14 cellular contexts compared by ENCODE assay signal in genomic region chr4:70979445-70980008, GRCh38. TPM values are rescaled to one million over a fixed set of nuclear protein-coding genes. Genes with fewer than 3 reads are reported as not detected.
DNase-seq lines count a peak whose midpoint lies in the region; ATAC-seq, FAIRE-seq and TF ChIP-seq lines count a peak whose summit lies in the region.
"Had no signal": no experiment of that assay in that cellular context is flagged by ENCODE, and none has a peak within 500 bp of the region (broad histone marks: within the 10 kb centered on the region; RNA-seq: fewer than 3 reads in every experiment).

No MANE protein-coding gene starts in this region.

- H4K20me1 ChIP-seq in hepatocyte (ENCODE audit: insufficient read depth, poor library complexity, severe bottlenecking), result no peaks in the 10 kb centered on the region

- H3K4me3 Mint-ChIP-seq in activated T-cell treated with anti-CD3 and anti-CD28 coated beads, Interleukin-2, amount 50 U/mL, for 24 hours, result no peak overlapping the region
- H3K4me3 Mint-ChIP-seq: activated CD4-positive, alpha-beta memory T cell treated with anti-CD3 and anti-CD28 coated beads, Interleukin-2, amount 10 ng/mL, durations not matched to agents 7 days and 5 days; activated naive CD4-positive, alpha-beta T cell treated with anti-CD3 and anti-CD28 coated beads for 36 hours; CD8-positive, alpha-beta T cell had no signal

- H2AFZ ChIP-seq in hepatocyte, result no peak overlapping the region

- TF ChIP-seq CTCF in hepatocyte (IDR thresholded peaks at IDR 0.05; ENCODE audit: poor library complexity) (no peak), transverse colon (IDR thresholded peaks at IDR 0.05) (no peak)

- WGBS in hepatocyte (ENCODE audit: low lambda C conversion rate, missing lambda C conversion rate), result 79% methylated on average over 1 of the region's 1 CpG
- WGBS in transverse colon (ENCODE audit: low coverage in 1 of 2), 2 donors, result 55 to 77% methylated on average over 1 of the region's 1 CpG

- no peaks in the 10 kb centered on the region for H3K4me1 ChIP-seq in hepatocyte (ENCODE audit: insufficient read depth)
- no peaks in the 10 kb centered on the region for H3K4me1 ChIP-seq in transverse colon

- H3K4me2 ChIP-seq in hepatocyte, result no peak overlapping the region
- H3K4me2 ChIP-seq: KMS-11 had no signal

- peak; percentile 77 for ATAC-seq in GM18505 (IDR thresholded peaks at IDR 0.05; ENCODE audit: unreplicated experiment)
- ATAC-seq in HG02870 (IDR thresholded peaks at IDR 0.05; ENCODE audit: unreplicated experiment), result peak; percentile 70
- ATAC-seq: CD8-positive, alpha-beta T cell had no signal

- no peaks in the 10 kb centered on the region for H3K9me2 ChIP-seq in hepatocyte (replicated peaks; ENCODE audit: insufficient read depth)

- no peaks in the 10 kb centered on the region for H3K9me3 ChIP-seq in hepatocyte (ENCODE audit: low read depth)
- no peaks in the 10 kb centered on the region for H3K9me3 ChIP-seq in transverse colon

- no peaks in the 10 kb centered on the region for H3K4me1 Mint-ChIP-seq in activated T-cell treated with anti-CD3 and anti-CD28 coated beads, Interleukin-2, amount 50 U/mL, for 24 hours (ENCODE audit: low read depth)
- H3K4me1 Mint-ChIP-seq: activated CD4-positive, alpha-beta memory T cell treated with anti-CD3 and anti-CD28 coated beads, Interleukin-2, amount 10 ng/mL, durations not matched to agents 7 days and 5 days had no signal

- FAIRE-seq in urothelium cell line (lab: Jason Lieb, UNC), result no peak

- no peaks in the 10 kb centered on the region for H3K27me3 Mint-ChIP-seq in activated T-cell treated with anti-CD3 and anti-CD28 coated beads, Interleukin-2, amount 50 U/mL, for 24 hours
- H3K27me3 Mint-ChIP-seq: activated CD4-positive, alpha-beta memory T cell treated with anti-CD3 and anti-CD28 coated beads, Interleukin-2, amount 10 ng/mL, durations not matched to agents 7 days and 5 days had no signal

- H3K36me3 Mint-ChIP-seq in activated T-cell treated with anti-CD3 and anti-CD28 coated beads, Interleukin-2, amount 50 U/mL, for 24 hours (ENCODE audit: low read depth), result peaks cover 38% of the 10 kb centered on the region

- H3K36me3 ChIP-seq in hepatocyte (replicated peaks; ENCODE audit: insufficient read depth, low read depth), result no peaks in the 10 kb centered on the region
- H3K36me3 ChIP-seq in transverse colon, result peaks cover 0 to 7% (median 3%) of the 10 kb centered on the region in 4 donors

- intact Hi-C loops in posterior vena cava (cut with DNase I), result no loop called here
- intact Hi-C loops in transverse colon (cut with DNase I; ENCODE audit: low total_unique reads), result no loop called here

- no peaks in the 10 kb centered on the region for H3K79me2 ChIP-seq in hepatocyte

- H3K9me3 Mint-ChIP-seq in activated T-cell treated with anti-CD3 and anti-CD28 coated beads, Interleukin-2, amount 50 U/mL, for 24 hours, result no peaks in the 10 kb centered on the region
- H3K9me3 Mint-ChIP-seq: activated CD4-positive, alpha-beta memory T cell treated with anti-CD3 and anti-CD28 coated beads, Interleukin-2, amount 10 ng/mL, durations not matched to agents 7 days and 5 days; activated naive CD4-positive, alpha-beta T cell treated with anti-CD3 and anti-CD28 coated beads for 36 hours; CD8-positive, alpha-beta T cell had no signal

- in situ Hi-C loops in transverse colon (cut with MboI; ENCODE audit: low pct_ligation_motif_present in 1 of 4, low pct_unique_long_range_greater_than_20kb in 1 of 4, low sequenced_read_pairs in 3 of 4), result loop anchor here in 1 of 4 donors (25.0 kb wide), 1 partner anchor 317 kb away; the partner anchor contains the start of gene JCHAIN

- no peaks in the 10 kb centered on the region for H3K27me3 ChIP-seq in hepatocyte
- no peaks in the 10 kb centered on the region for H3K27me3 ChIP-seq in transverse colon

- H3K27ac ChIP-seq in hepatocyte (peak overlapping the region; percentile 15), transverse colon (no peak overlapping the region)
- H3K27ac ChIP-seq: KMS-11, SK-N-MC had no signal

- no peak for TF ChIP-seq POLR2A in GM18505 (IDR thresholded peaks at IDR 0.05; ENCODE audit: borderline replicate concordance, extremely low read depth, insufficient read depth, insufficient read length)
- no peak for TF ChIP-seq POLR2A in transverse colon (IDR thresholded peaks at IDR 0.05)

- no peak overlapping the region for H3K4me3 ChIP-seq in hepatocyte
- H3K4me3 ChIP-seq in transverse colon, result no peak overlapping the region
- H3K4me3 ChIP-seq: SK-N-MC had no signal

- no peak for TF ChIP-seq EP300 in transverse colon (IDR thresholded peaks at IDR 0.05; ENCODE audit: low read depth)

- DNase-seq in NOMO-1 treated with DMSO at 0.1 percent for 48 hours (lab: John Stamatoyannopoulos, UW; ENCODE audit: unreplicated experiment) (peak; percentile 86), hepatocyte (ENCODE audit: low spot score) (no peak), posterior vena cava (ENCODE audit: low spot score) (no peak), urothelium cell line (ENCODE audit: low spot score) (no peak), transverse colon (no peak)
- DNase-seq in activated T-cell treated with anti-CD3 and anti-CD28 coated beads, Interleukin-2, amount 50 U/mL, for 24 hours, result no peak
- DNase-seq: activated CD4-positive, alpha-beta memory T cell treated with anti-CD3 and anti-CD28 coated beads, Interleukin-2, amount 10 ng/mL, durations not matched to agents 7 days and 5 days; activated naive CD4-positive, alpha-beta T cell treated with anti-CD3 and anti-CD28 coated beads for 36 hours; CD8-positive, alpha-beta T cell; foreskin fibroblast had no signal

- no peak overlapping the region for H3K27ac Mint-ChIP-seq in activated T-cell treated with anti-CD3 and anti-CD28 coated beads, Interleukin-2, amount 50 U/mL, for 24 hours
- H3K27ac Mint-ChIP-seq: activated CD4-positive, alpha-beta memory T cell treated with anti-CD3 and anti-CD28 coated beads, Interleukin-2, amount 10 ng/mL, durations not matched to agents 7 days and 5 days; activated naive CD4-positive, alpha-beta T cell treated with anti-CD3 and anti-CD28 coated beads for 36 hours; CD8-positive, alpha-beta T cell had no signal

RNA-seq across cellular contexts. Expression of gene DCK, which starts 13.9 kb away (rescaled TPM):
- total RNA-seq in hepatocyte (18.4 and 19.7 TPM in 2 replicates), posterior vena cava (10 to 100 TPM; 12.8 to 13.2 TPM), transverse colon (10 to 100 TPM in 3 of 4 donors, 1 to 10 TPM in 1; 6.0 to 18.1 (median 15.9) TPM)
- polyA plus RNA-seq in hepatocyte, result 11.9 and 12.8 TPM in 2 replicates
